18 cellular contexts compared by ENCODE assay signal in the genomic region with DNA sequence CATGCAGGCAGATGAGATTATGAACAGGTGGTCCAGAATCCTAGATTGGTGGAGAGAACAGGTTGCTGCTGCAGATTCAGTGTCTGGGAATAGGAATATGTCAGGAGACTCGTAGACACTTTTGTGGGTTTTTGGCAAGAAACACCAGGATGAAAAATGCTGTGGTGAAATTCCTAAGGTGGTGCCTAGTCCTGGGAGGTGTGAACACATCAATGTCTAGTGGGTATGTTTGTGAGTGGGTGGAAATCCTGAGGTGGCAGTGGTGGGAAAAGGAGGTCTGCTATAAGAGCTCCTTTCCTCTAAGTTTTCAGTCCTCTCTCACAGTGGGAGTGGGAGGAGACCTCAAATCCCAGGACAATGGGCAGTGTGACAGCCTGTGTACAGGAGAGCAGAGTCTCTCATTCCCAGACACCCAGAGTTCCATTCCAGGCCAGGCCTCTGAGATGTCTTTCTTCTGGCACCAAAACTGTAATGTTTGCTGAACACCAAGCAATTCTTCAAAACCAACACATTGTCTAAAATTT. TPM values are rescaled to one million over a fixed set of nuclear protein-coding genes. Genes with fewer than 3 reads are reported as not detected.
DNase-seq lines count a peak whose midpoint lies in the region; ATAC-seq, FAIRE-seq and TF ChIP-seq lines count a peak whose summit lies in the region.
"Had no signal": no experiment of that assay in that cellular context is flagged by ENCODE, and none has a peak within 500 bp of the region (broad histone marks: within the 10 kb centered on the region; RNA-seq: fewer than 3 reads in every experiment).

No MANE protein-coding gene starts in this region.

- H3K4me3 ChIP-seq in Loucy (ENCODE audit: low read length, poor library complexity, severe bottlenecking) = peak overlapping the region; percentile 87
- H3K4me3 ChIP-seq in astrocyte (ENCODE audit: insufficient read depth, low read depth, low read length) = no peak overlapping the region

- no peaks in the 10 kb centered on the region for H3F3A ChIP-seq in Loucy (ENCODE audit: low read depth)

- H3K79me2 ChIP-seq in Loucy (ENCODE audit: insufficient read depth, low read length) (peaks cover 70% of the 10 kb centered on the region), astrocyte (ENCODE audit: insufficient read depth, low read length) (peaks cover 75% of the 10 kb centered on the region)

- peaks cover 5% of the 10 kb centered on the region; the same call in 1 of the 2 replicates for H3K9me3 ChIP-seq in Loucy (ENCODE audit: insufficient read depth, low read depth, low read length)
- peaks cover 17% of the 10 kb centered on the region for H3K9me3 ChIP-seq in astrocyte (ENCODE audit: insufficient read depth, low read depth, low read length)
- H3K9me3 ChIP-seq: SK-N-SH had no signal

- H3K36me3 ChIP-seq in Loucy (ENCODE audit: insufficient read depth, low read length) (peaks cover 5% of the 10 kb centered on the region; the same call in 1 of the 2 replicates), astrocyte (ENCODE audit: insufficient read depth, low read length) (no peaks in the 10 kb centered on the region)

- peaks cover 28% of the 10 kb centered on the region for H3K9me3 Mint-ChIP-seq in astrocyte (ENCODE audit: unreplicated experiment)
- peaks cover 37% of the 10 kb centered on the region for H3K9me3 Mint-ChIP-seq in neural crest cell

- H3K4me2 ChIP-seq in Loucy (ENCODE audit: low read depth, low read length, poor library complexity, severe bottlenecking) (peak overlapping the region; percentile 21), astrocyte (ENCODE audit: low read length) (no peak overlapping the region)
- H3K4me2 ChIP-seq: SK-N-SH had no signal

- TF ChIP-seq CTCF in Loucy (conservative IDR thresholded peaks at IDR 0.05; ENCODE audit: low read length) (no peak), astrocyte (IDR thresholded peaks at IDR 0.05; ENCODE audit: insufficient read depth, low read depth, low read length) (no peak), neural crest cell (conservative IDR thresholded peaks at IDR 0.05) (no peak)

- H3K27ac Mint-ChIP-seq in astrocyte (ENCODE audit: unreplicated experiment) (no peak overlapping the region), neural crest cell (ENCODE audit: unreplicated experiment) (no peak overlapping the region)
- H3K27ac Mint-ChIP-seq: H9 had no signal

- DNase-seq in astrocyte (ENCODE audit: low read depth) (peak; percentile 64), neural crest cell (ENCODE audit: low read depth, low spot score) (no peak), SIG-M5 (lab: John Stamatoyannopoulos, UW) (no peak), 8988T (no peak), NCI-H1048 (lab: John Stamatoyannopoulos, UW) (no peak)
- DNase-seq in stimulated activated naive CD8-positive, alpha-beta T cell treated with anti-CD3 and anti-CD28 coated beads, Interleukin-15, Interleukin-2, amounts not matched to agents 100 U/mL and 50 U/mL, for 24 hours = no peak
- DNase-seq: C1 segment of cervical spinal cord, COR-L47, H9, NCI-H1092, NCI-H345, NCI-H69, SK-N-SH had no signal

- H3K9me2 ChIP-seq in Loucy (replicated peaks; ENCODE audit: low read depth, low read length) = no peaks in the 10 kb centered on the region
- H3K9me2 ChIP-seq: SK-N-SH had no signal

- H2AFZ ChIP-seq in Loucy (ENCODE audit: low read length) = no peak overlapping the region
- H2AFZ ChIP-seq in astrocyte (ENCODE audit: low read depth, low read length) = no peak overlapping the region

- H4K20me1 ChIP-seq in Loucy (ENCODE audit: insufficient read depth, low read length, poor library complexity, severe bottlenecking) (peaks cover 36% of the 10 kb centered on the region), astrocyte (ENCODE audit: insufficient read depth, low read length) (peaks cover 21% of the 10 kb centered on the region)

- H3K36me3 Mint-ChIP-seq in astrocyte (ENCODE audit: low read depth, unreplicated experiment) (peaks cover 40% of the 10 kb centered on the region), neural crest cell (ENCODE audit: low read depth) (peaks cover 74% of the 10 kb centered on the region)

- H3K27ac ChIP-seq in astrocyte (ENCODE audit: low read depth, low read length) = no peak overlapping the region

- H3K9ac ChIP-seq in Loucy (ENCODE audit: low read depth, low read length, poor library complexity, severe bottlenecking) (no peak overlapping the region), astrocyte (ENCODE audit: low read length) (no peak overlapping the region)
- H3K9ac ChIP-seq: SK-N-SH had no signal

- no peaks in the 10 kb centered on the region for H3K27me3 Mint-ChIP-seq in astrocyte (ENCODE audit: low read depth, unreplicated experiment)
- no peaks in the 10 kb centered on the region for H3K27me3 Mint-ChIP-seq in neural crest cell (ENCODE audit: low read depth)
- H3K27me3 Mint-ChIP-seq: IgD-negative memory B cell had no signal

- FAIRE-seq in astrocyte (lab: Jason Lieb, UNC) = no peak
- FAIRE-seq: GM18507 had no signal

- no peaks in the 10 kb centered on the region for H3K27me3 ChIP-seq in Loucy (ENCODE audit: insufficient read depth, low read length, poor library complexity, severe bottlenecking)
- no peaks in the 10 kb centered on the region for H3K27me3 ChIP-seq in astrocyte (ENCODE audit: insufficient read depth, low read length)

- H3K4me3 Mint-ChIP-seq in astrocyte (ENCODE audit: unreplicated experiment) (no peak overlapping the region), neural crest cell (peak overlapping the region; percentile 27)
- H3K4me3 Mint-ChIP-seq: H9 had no signal

- no peak for ATAC-seq in stimulated activated naive CD8-positive, alpha-beta T cell treated with anti-CD3 and anti-CD28 coated beads, Interleukin-15, Interleukin-2, amounts not matched to agents 100 U/mL and 50 U/mL, for 24 hours
- ATAC-seq: Panc1, Right ventricle myocardium inferior had no signal

- H3K4me1 Mint-ChIP-seq in astrocyte (ENCODE audit: low read depth, unreplicated experiment) = peaks cover 21% of the 10 kb centered on the region
- peaks cover 22% of the 10 kb centered on the region for H3K4me1 Mint-ChIP-seq in neural crest cell

- H3K4me1 ChIP-seq in Loucy (ENCODE audit: insufficient read depth, low read length, poor library complexity, severe bottlenecking) (peaks cover 33% of the 10 kb centered on the region), astrocyte (ENCODE audit: insufficient read depth, low read length) (no peaks in the 10 kb centered on the region)

RNA-seq across cellular contexts. Expression of a gene that starts 5.1 kb away (rescaled TPM):
- total RNA-seq in astrocyte = 17.8 and 20.2 TPM in 2 replicates
- 33.0 and 38.1 TPM in 2 replicates for total RNA-seq in neural crest cell

RNA-seq across cellular contexts. Expression of a gene that starts 10.5 kb away (rescaled TPM):
- total RNA-seq in astrocyte = 6.7 and 10.2 TPM in 2 replicates
- total RNA-seq in neural crest cell = 26.0 and 27.7 TPM in 2 replicates
